In genomic region chr16:46620265-46621005, GRCh38 we compare ENCODE assay signal across 8 cellular contexts. TPM values are rescaled to one million over a fixed set of nuclear protein-coding genes. Genes with fewer than 3 reads are reported as not detected.
DNase-seq lines count a peak whose midpoint lies in the region; ATAC-seq and TF ChIP-seq lines count a peak whose summit lies in the region.

No MANE protein-coding gene starts in this region.

- intact Hi-C loops in ascending aorta (cut with DNase I) (no loop called here), vagina (cut with DNase I) (no loop called here)

- no peak for TF ChIP-seq POLR2A in vagina (IDR thresholded peaks at IDR 0.05)

- H3K4me2 ChIP-seq in Loucy (ENCODE audit: low read depth, low read length, poor library complexity, severe bottlenecking): peak overlapping the region; percentile 97

- H3K27ac ChIP-seq in ascending aorta (no peak overlapping the region), vagina (no peak overlapping the region)

- peaks cover 14% of the 10 kb centered on the region; the same call in 1 of the 2 replicates for H3K36me3 ChIP-seq in Loucy (ENCODE audit: insufficient read depth, low read length)
- no peaks in the 10 kb centered on the region for H3K36me3 ChIP-seq in ascending aorta
- H3K36me3 ChIP-seq in vagina: no peaks in the 10 kb centered on the region

- H3K4me3 ChIP-seq in Loucy (ENCODE audit: low read length, poor library complexity, severe bottlenecking) (peak overlapping the region; percentile 96), ascending aorta (peak overlapping the region; percentile 45 to 72), vagina (peak overlapping the region; percentile 53 to 58)

- H3K27me3 ChIP-seq in Loucy (ENCODE audit: insufficient read depth, low read length, poor library complexity, severe bottlenecking): no peaks in the 10 kb centered on the region
- no peaks in the 10 kb centered on the region for H3K27me3 ChIP-seq in ascending aorta
- no peaks in the 10 kb centered on the region for H3K27me3 ChIP-seq in vagina

- H3F3A ChIP-seq in Loucy (ENCODE audit: low read depth): peaks cover 3% of the 10 kb centered on the region; the same call in 1 of the 2 replicates

- no peaks in the 10 kb centered on the region for H3K9me2 ChIP-seq in Loucy (replicated peaks; ENCODE audit: low read depth, low read length)

- no peaks in the 10 kb centered on the region for H3K9me3 ChIP-seq in Loucy (ENCODE audit: insufficient read depth, low read depth, low read length)
- H3K9me3 ChIP-seq in ascending aorta: no peaks in the 10 kb centered on the region
- no peaks in the 10 kb centered on the region for H3K9me3 ChIP-seq in vagina

- H3K9ac ChIP-seq in Loucy (ENCODE audit: low read depth, low read length, poor library complexity, severe bottlenecking): peak overlapping the region; percentile 95

- peak; percentile 26 for ATAC-seq in GM19035 (IDR thresholded peaks at IDR 0.05; ENCODE audit: unreplicated experiment)

- DNase-seq in AG08396 (ENCODE audit: low spot score) (peak; percentile 48), ascending aorta (ENCODE audit: low spot score in 2 of 2) (no peak), medulla oblongata (ENCODE audit: extremely low spot score) (peak; percentile 8), vagina (ENCODE audit: extremely low spot score in 2 of 2) (no peak), NCI-H1930 (lab: John Stamatoyannopoulos, UW) (no peak), NCI-H1436 treated with DMSO at 0.1 percent for 48 hours (lab: John Stamatoyannopoulos, UW) (no peak)

- H2AFZ ChIP-seq in Loucy (ENCODE audit: low read length): peak overlapping the region; percentile 98

- peaks cover 4% of the 10 kb centered on the region for H4K20me1 ChIP-seq in Loucy (ENCODE audit: insufficient read depth, low read length, poor library complexity, severe bottlenecking)

- peaks cover 54% of the 10 kb centered on the region for H3K79me2 ChIP-seq in Loucy (ENCODE audit: insufficient read depth, low read length)

- TF ChIP-seq CTCF in Loucy (conservative IDR thresholded peaks at IDR 0.05; ENCODE audit: low read length): no peak
- TF ChIP-seq CTCF in ascending aorta (IDR thresholded peaks at IDR 0.05): no peak
- no peak for TF ChIP-seq CTCF in vagina (IDR thresholded peaks at IDR 0.05)

- H3K4me1 ChIP-seq in Loucy (ENCODE audit: insufficient read depth, low read length, poor library complexity, severe bottlenecking) (peaks cover 32% of the 10 kb centered on the region), ascending aorta (peaks cover 3 to 9% of the 10 kb centered on the region in 2 donors), vagina (peaks cover 9% of the 10 kb centered on the region)

RNA-seq across cellular contexts. Expression of gene SHCBP1, which starts 0.7 kb away (rescaled TPM):
- total RNA-seq in ascending aorta: 0.11 TPM
- 0.74 TPM for total RNA-seq in vagina

Comparison
In these comparisons a context has a peak if more than half of its experiments do, and no peak if none do; other contexts are left out.
1. DNase-seq: peak in AG08396 (single experiment) and medulla oblongata (single experiment); none in ascending aorta (0 of 2), vagina (0 of 2), NCI-H1930 (0 of 2) and NCI-H1436 treated with DMSO at 0.1 percent for 48 hours (single experiment).
2. Peak in every context shown above with its lines, with median percentiles within 50 percentile points of each other: H3K4me3 ChIP-seq.